ENCODE assay signal across 7 cellular contexts in the genomic region with DNA sequence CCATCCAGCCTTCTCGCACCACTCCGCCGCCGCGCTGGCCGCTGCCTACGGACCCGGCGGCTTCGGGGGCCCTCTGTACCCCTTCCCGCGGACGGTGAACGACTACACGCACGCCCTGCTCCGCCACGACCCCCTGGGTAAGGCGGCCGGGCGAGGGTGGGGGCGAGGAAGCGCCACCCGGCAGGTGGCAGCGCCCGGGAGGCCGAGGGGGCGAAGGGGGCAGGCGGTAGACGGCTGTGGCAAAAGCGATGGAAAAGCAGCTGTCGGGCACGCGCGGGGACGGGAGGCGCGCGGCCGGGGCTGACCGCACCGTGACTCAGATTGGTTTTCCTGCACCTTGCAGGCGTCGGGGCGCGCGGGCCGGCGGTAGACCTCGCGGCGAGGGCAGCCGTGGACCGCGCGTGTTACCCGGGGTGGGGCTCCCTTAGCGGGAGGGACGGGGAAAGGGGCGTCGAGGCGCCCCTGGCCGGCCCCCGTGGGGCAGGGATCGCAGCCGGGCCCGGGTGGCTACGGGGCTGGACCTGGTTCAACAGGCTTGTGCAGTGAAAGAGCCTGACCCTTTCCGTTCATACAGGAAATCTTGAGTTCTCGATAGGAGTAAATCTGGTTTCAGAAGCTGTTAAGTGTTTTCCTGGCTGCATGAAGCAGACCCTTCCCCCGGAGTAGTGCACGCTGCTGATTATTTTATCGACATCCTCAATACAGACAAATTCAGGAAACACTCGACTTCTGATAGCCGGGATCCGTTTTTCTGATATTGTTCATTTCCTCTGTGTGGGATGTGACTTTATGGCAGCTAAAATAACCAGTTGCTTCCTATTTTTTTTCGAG. TPM values are rescaled to one million over a fixed set of nuclear protein-coding genes. Genes with fewer than 3 reads are reported as not detected.
DNase-seq lines count a peak whose midpoint lies in the region; ATAC-seq and TF ChIP-seq lines count a peak whose summit lies in the region.

No MANE protein-coding gene starts in this region.

- H3K27me3 Mint-ChIP-seq in effector memory CD8-positive, alpha-beta T cell = peaks cover 24 to 36% of the 10 kb centered on the region in 2 donors
- peaks cover 92% of the 10 kb centered on the region for H3K27me3 Mint-ChIP-seq in mesothelial cell of epicardium (ENCODE audit: low read depth)
- no peaks in the 10 kb centered on the region for H3K27me3 Mint-ChIP-seq in stimulated activated memory B cell treated with anti-CD40 and anti-IgM and Interleukin-4, amounts not matched to agents 10 μg/mL and 1 μg/mL and 100 μg/mL, for 72 hours

- DNase-seq in NCI-H146 treated with DMSO at 0.1 percent for 48 hours (lab: John Stamatoyannopoulos, UW; ENCODE audit: unreplicated experiment) = peak; percentile 7
- DNase-seq in activated CD8-positive, alpha-beta memory T cell treated with anti-CD3 and anti-CD28 coated beads for 1 hour (ENCODE audit: extremely low read depth in 1 of 2, low read depth in 1 of 2) = peak; percentile 26 to 45
- peak; percentile 57 to 64 (median 58) for DNase-seq in effector memory CD8-positive, alpha-beta T cell
- DNase-seq in mesothelial cell of epicardium (ENCODE audit: low spot score in 2 of 2, unreplicated experiment in 2 of 2) = no peak

- peaks cover 15 to 20% of the 10 kb centered on the region in 2 donors for H3K4me1 Mint-ChIP-seq in effector memory CD8-positive, alpha-beta T cell (ENCODE audit: low read depth in 2 of 2)
- H3K4me1 Mint-ChIP-seq in mesothelial cell of epicardium = peaks cover 17% of the 10 kb centered on the region
- H3K4me1 Mint-ChIP-seq in stimulated activated memory B cell treated with anti-CD40 and anti-IgM and Interleukin-4, amounts not matched to agents 10 μg/mL and 1 μg/mL and 100 μg/mL, for 72 hours = peaks cover 45% of the 10 kb centered on the region

- ATAC-seq in GM19438 (IDR thresholded peaks at IDR 0.05; ENCODE audit: low read depth, unreplicated experiment) (peak; percentile 31), HG02623 (IDR thresholded peaks at IDR 0.05; ENCODE audit: unreplicated experiment) (no peak)
- peak; percentile 77 for ATAC-seq in effector memory CD8-positive, alpha-beta T cell (replicated peaks)
- ATAC-seq in stimulated activated memory B cell treated with anti-CD40 and anti-IgM and Interleukin-4, amounts not matched to agents 10 μg/mL and 1 μg/mL and 100 μg/mL, for 72 hours = peak; percentile 68

- peaks cover 2 to 8% of the 10 kb centered on the region in 2 donors for H3K9me3 Mint-ChIP-seq in effector memory CD8-positive, alpha-beta T cell
- peaks cover 14% of the 10 kb centered on the region for H3K9me3 Mint-ChIP-seq in mesothelial cell of epicardium
- peaks cover 6% of the 10 kb centered on the region for H3K9me3 Mint-ChIP-seq in stimulated activated memory B cell treated with anti-CD40 and anti-IgM and Interleukin-4, amounts not matched to agents 10 μg/mL and 1 μg/mL and 100 μg/mL, for 72 hours

- H3K4me3 Mint-ChIP-seq in effector memory CD8-positive, alpha-beta T cell = peak overlapping the region; percentile 72 to 77
- H3K4me3 Mint-ChIP-seq in mesothelial cell of epicardium = peak overlapping the region; percentile 43
- H3K4me3 Mint-ChIP-seq in stimulated activated memory B cell treated with anti-CD40 and anti-IgM and Interleukin-4, amounts not matched to agents 10 μg/mL and 1 μg/mL and 100 μg/mL, for 72 hours = peak overlapping the region; percentile 96

- H3K27ac Mint-ChIP-seq in effector memory CD8-positive, alpha-beta T cell = no peak overlapping the region
- no peak overlapping the region for H3K27ac Mint-ChIP-seq in mesothelial cell of epicardium
- peak overlapping the region; percentile 100 for H3K27ac Mint-ChIP-seq in stimulated activated memory B cell treated with anti-CD40 and anti-IgM and Interleukin-4, amounts not matched to agents 10 μg/mL and 1 μg/mL and 100 μg/mL, for 72 hours

- H3K36me3 Mint-ChIP-seq in effector memory CD8-positive, alpha-beta T cell (ENCODE audit: insufficient read depth) = peaks cover 10% of the 10 kb centered on the region
- H3K36me3 Mint-ChIP-seq in mesothelial cell of epicardium = peaks cover 3% of the 10 kb centered on the region
- H3K36me3 Mint-ChIP-seq in stimulated activated memory B cell treated with anti-CD40 and anti-IgM and Interleukin-4, amounts not matched to agents 10 μg/mL and 1 μg/mL and 100 μg/mL, for 72 hours = peaks cover 24% of the 10 kb centered on the region

- TF ChIP-seq CTCF in mesothelial cell of epicardium (IDR thresholded peaks at IDR 0.05; ENCODE audit: unreplicated experiment) = no peak

RNA-seq across cellular contexts. Expression of a gene that starts 0.7 kb away (rescaled TPM):
- total RNA-seq in mesothelial cell of epicardium = 0.13 to 0.31 TPM in 2 of 3 replicates, not detected in the other

Comparison
In these comparisons a context has a peak if more than half of its experiments do, and no peak if none do; other contexts are left out.
1. DNase-seq: peak in NCI-H146 treated with DMSO at 0.1 percent for 48 hours (single experiment), activated CD8-positive, alpha-beta memory T cell treated with anti-CD3 and anti-CD28 coated beads for 1 hour (2 of 2) and effector memory CD8-positive, alpha-beta T cell (3 of 3); none in mesothelial cell of epicardium (0 of 2).
2. H3K4me3 Mint-ChIP-seq: peak in every context shown above with its lines; median percentile 96 in stimulated activated memory B cell treated with anti-CD40 and anti-IgM and Interleukin-4, amounts not matched to agents 10 μg/mL and 1 μg/mL and 100 μg/mL, for 72 hours; 74 in effector memory CD8-positive, alpha-beta T cell; 43 in mesothelial cell of epicardium.